In the genomic region with DNA sequence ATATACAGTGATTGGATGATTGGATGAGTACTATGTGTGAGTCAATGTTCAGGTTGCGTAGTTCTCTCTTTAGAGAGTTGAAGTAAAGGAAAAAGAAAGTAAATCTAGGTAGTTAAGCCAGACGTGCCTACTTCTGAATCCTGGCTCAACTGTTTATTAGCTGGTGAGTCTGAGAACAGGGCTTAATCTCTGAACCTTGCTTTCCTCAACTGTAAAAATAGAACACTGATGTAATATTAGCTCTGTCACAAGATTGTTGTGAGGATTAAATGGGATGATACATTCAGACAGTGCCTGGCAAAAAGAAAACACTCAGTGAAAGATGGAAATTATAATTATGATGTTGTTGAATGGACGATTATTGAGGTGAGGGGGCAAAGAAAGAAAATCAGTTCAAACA, we compare ENCODE assay signal across 18 cellular contexts.
A peak's percentile ranks its signal among the peaks of the same experiment; 100 is the strongest.
DNase-seq lines count a peak whose midpoint lies in the region; ATAC-seq and TF ChIP-seq lines count a peak whose summit lies in the region.
"Had no signal": no experiment of that assay in that cellular context is flagged by ENCODE, and none has a peak within 500 bp of the region (broad histone marks: within the 10 kb centered on the region; RNA-seq: fewer than 3 reads in every experiment).

No MANE protein-coding gene starts in this region.

- no peak overlapping the region for H3K4me3 ChIP-seq in retinal pigment epithelial cell (ENCODE audit: low read length)
- H3K4me3 ChIP-seq: A549, SJSA1 had no signal

- peak; percentile 86 for ATAC-seq in esophagus mucosa
- ATAC-seq in HG02798 (IDR thresholded peaks at IDR 0.05; ENCODE audit: poor library complexity, unreplicated experiment) = no peak
- ATAC-seq: A549 had no signal

- TF ChIP-seq CTCF in retinal pigment epithelial cell (conservative IDR thresholded peaks at IDR 0.05; ENCODE audit: low read depth, low read length) = no peak

- peak; percentile 45 for DNase-seq in HCEC 1CT
- DNase-seq in iris pigment epithelial cell (ENCODE audit: low read depth) = peak; percentile 49
- peak; percentile 66 for DNase-seq in retinal pigment epithelial cell (ENCODE audit: low read depth)
- no peak for DNase-seq in activated naive CD4-positive, alpha-beta T cell treated with Interleukin-2 at 50 U/mL for 16 hours
- DNase-seq in NCI-H1417 (lab: John Stamatoyannopoulos, UW) = no peak
- DNase-seq in globus pallidus (ENCODE audit: low spot score) = no peak
- DNase-seq: C1 segment of cervical spinal cord, GOT3, Karpas-422, MM.1S, NCI-H1092 treated with DMSO at 0.1 percent for 48 hours, NCI-H1694, NCI-H226, NCI-H526 had no signal

Comparison
In these comparisons a context has a peak if more than half of its experiments do, and no peak if none do; other contexts are left out.
1. DNase-seq: peak in HCEC 1CT (single experiment), iris pigment epithelial cell (single experiment) and retinal pigment epithelial cell (single experiment); none in activated naive CD4-positive, alpha-beta T cell treated with Interleukin-2 at 50 U/mL for 16 hours (single experiment), NCI-H1417 (0 of 3) and globus pallidus (single experiment).